8 cellular contexts compared by ENCODE assay signal in the genomic region with DNA sequence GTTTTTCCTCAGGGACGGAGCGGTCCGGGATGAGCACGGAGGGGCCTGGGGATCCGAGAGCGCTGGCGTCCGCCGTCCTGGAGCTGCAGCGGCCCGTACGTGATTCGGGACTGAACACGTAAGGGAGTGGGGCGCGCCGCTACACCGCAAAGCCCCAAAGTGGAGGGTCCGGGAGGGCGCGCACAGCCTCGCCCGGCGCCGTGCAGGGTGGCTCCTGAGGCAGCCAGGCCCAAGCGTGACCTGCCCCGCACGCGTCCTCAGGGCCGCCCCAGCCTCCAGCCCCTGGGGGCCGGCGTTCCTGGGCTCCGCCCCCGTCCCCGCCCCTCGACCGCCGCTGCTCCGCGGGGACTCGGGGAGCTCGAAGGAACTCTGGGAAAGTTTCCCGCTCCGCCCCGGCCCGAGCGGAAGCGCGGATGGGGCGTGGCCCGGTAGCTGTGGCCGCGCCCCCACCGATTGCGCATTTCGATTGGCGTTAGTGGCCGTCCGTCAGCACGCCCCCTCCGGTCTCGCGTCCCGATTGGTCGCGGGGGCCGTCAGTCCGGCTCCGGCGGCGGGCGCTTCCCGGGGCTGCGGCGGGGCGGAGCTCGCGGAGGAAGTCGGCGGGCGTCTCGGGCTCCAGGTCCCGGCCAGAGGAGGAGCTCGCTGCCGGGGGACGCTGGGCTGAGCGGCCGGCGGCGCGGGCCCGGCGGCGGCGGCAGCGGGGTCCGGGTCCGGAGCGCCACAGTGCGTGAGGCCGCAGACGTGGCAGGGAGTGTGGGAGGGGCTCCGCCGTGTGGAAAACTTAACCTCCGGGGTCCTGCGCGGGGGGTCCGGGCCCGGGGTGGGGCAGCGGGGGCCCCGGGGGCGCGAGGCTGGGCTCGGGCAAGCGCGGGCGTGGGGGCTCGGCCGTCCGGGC. TPM values are rescaled to one million over a fixed set of nuclear protein-coding genes. Genes with fewer than 3 reads are reported as not detected.
DNase-seq lines count a peak whose midpoint lies in the region; ATAC-seq and TF ChIP-seq lines count a peak whose summit lies in the region.

A gene (minus strand): TSS at position 270 of the 895 bp plus-strand sequence. CDS start 539 bp downstream, outside the sequence.
A gene (plus strand): TSS at position 620 of the 895 bp plus-strand sequence. CDS start 103 bp downstream, at position 723.

- peak in 3 of 4 donors; percentile 47 to 89 (median 64) for TF ChIP-seq POLR2A in upper lobe of left lung (IDR thresholded peaks at IDR 0.05)

- H3K4me1 ChIP-seq in upper lobe of left lung = peaks cover 32 to 46% (median 44%) of the 10 kb centered on the region in 4 donors

- DNase-seq in GM13976 (ENCODE audit: low spot score) (peak; percentile 98), NCI-H1436 treated with DMSO at 0.1 percent for 48 hours (lab: John Stamatoyannopoulos, UW) (peak; percentile 75), T follicular helper cell (ENCODE audit: low read depth) (peak; percentile 96), amniotic epithelial cell (ENCODE audit: low read depth) (peak; percentile 98), left cardiac atrium (peak; percentile 98), posterior vena cava (ENCODE audit: low spot score) (peak; percentile 99), upper lobe of left lung (peak; percentile 98 to 100)

- no peak for TF ChIP-seq EP300 in upper lobe of left lung (IDR thresholded peaks at IDR 0.05)

- no peak for TF ChIP-seq CTCF in GM13976 (IDR thresholded peaks at IDR 0.05; ENCODE audit: borderline replicate concordance, control extremely low read depth, extremely low read depth, insufficient read depth, missing control alignments)
- peak in 2 of 6 experiments; percentile 1 to 46 for TF ChIP-seq CTCF in upper lobe of left lung (IDR thresholded peaks at IDR 0.05)

- 0% methylated on average over 42 of the region's 120 CpGs; no CpG with 5 or more reads in 1 of the 2 donors for WGBS in upper lobe of left lung, 2 donors

- no peaks in the 10 kb centered on the region for H3K9me3 ChIP-seq in upper lobe of left lung

- H3K27ac ChIP-seq in upper lobe of left lung = peak within 1 kb of the TSS; percentile 85 to 91 (median 87)

- in situ Hi-C loops in GM13976 (cut with MboI; ENCODE audit: low sequenced_read_pairs, unreplicated experiment) = no loop called here

- intact Hi-C loops in left cardiac atrium (cut with DNase I) (loop anchor here in 1 of 2 donors (5.0 kb wide), 1 partner anchor 78 kb away; a partner anchor contains a TSS), posterior vena cava (cut with DNase I) (no loop called here)

- ATAC-seq in HG02852 (IDR thresholded peaks at IDR 0.05; ENCODE audit: unreplicated experiment) = peak; percentile 80
- peak; percentile 94 to 97 for ATAC-seq in left cardiac atrium
- ATAC-seq in upper lobe of left lung (ENCODE audit: low FRiP score in 2 of 2) = peak; percentile 98

- H3K36me3 ChIP-seq in upper lobe of left lung = peaks cover 0 to 25% (median 4%) of the 10 kb centered on the region in 4 donors

- peak within 1 kb of the TSS; percentile 77 to 99 (median 96) for H3K4me3 ChIP-seq in upper lobe of left lung

- no peaks in the 10 kb centered on the region for H3K27me3 ChIP-seq in upper lobe of left lung

RNA-seq across cellular contexts. Expression of the first gene that starts in this region (rescaled TPM):
- 1 to 10 TPM; 2.8 to 4.2 TPM for total RNA-seq in left cardiac atrium
- total RNA-seq in posterior vena cava = 1 to 10 TPM; 3.6 to 4.5 TPM
- 10 to 100 TPM in 2 of 6 donors, 1 to 10 TPM in 4; 4.3 to 27.2 (median 7.5) TPM for total RNA-seq in upper lobe of left lung

RNA-seq across cellular contexts. Expression of the second gene that starts in this region (rescaled TPM):
- total RNA-seq in left cardiac atrium (10 to 100 TPM; 67.4 to 85.1 TPM), posterior vena cava (10 to 100 TPM; 75.1 to 78.6 TPM), upper lobe of left lung (100 to 1,000 TPM in 2 of 6 donors, 10 to 100 TPM in 4; 62.4 to 186 (median 77.4) TPM)

Comparison
In these comparisons a context has a peak if more than half of its experiments do, and no peak if none do; other contexts are left out.
1. Peak in every context shown above with its lines: DNase-seq, ATAC-seq, H3K4me3 ChIP-seq and H3K27ac ChIP-seq.